In the genomic region with DNA sequence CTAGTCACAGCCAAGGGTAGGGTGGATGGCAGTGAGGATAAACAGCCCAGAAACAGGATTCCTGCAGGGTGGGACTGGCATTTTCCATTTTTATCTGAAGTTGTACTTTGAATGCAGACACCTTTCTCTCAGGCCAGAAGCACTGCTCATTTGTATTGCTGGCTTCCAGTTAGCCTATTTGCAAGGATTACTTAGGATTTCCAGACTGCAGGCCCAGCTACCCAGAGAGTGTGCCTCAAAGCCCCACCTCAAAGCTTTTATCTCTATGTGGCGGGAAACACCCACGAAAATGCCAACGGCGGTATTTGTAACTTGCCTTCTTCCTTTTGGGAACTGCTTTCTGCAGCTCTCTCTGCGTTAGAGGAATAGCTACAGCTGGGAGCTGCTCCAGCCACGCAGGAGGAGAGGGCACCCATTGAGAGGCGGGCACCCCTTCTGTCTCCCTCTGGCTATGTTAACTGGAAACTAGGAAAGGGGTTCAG, we compare ENCODE assay signal across 8 cellular contexts.
DNase-seq lines count a peak whose midpoint lies in the region; ATAC-seq and TF ChIP-seq lines count a peak whose summit lies in the region.

No MANE protein-coding gene starts in this region.

- peak overlapping the region; percentile 66 for H3K4me3 ChIP-seq in fibroblast of pulmonary artery (replicated peaks; ENCODE audit: low read depth, low read length)

- H3K4me1 Mint-ChIP-seq in activated CD4-positive, alpha-beta memory T cell treated with anti-CD3 and anti-CD28 coated beads, Interleukin-2, amount 10 ng/mL, durations not matched to agents 7 days and 5 days, result peaks cover 53% of the 10 kb centered on the region

- TF ChIP-seq CTCF in C4-2B (conservative IDR thresholded peaks at IDR 0.05) (no peak), fibroblast of pulmonary artery (IDR thresholded peaks at IDR 0.05; ENCODE audit: low read length, missing control alignments) (no peak), omental fat pad (IDR thresholded peaks at IDR 0.05) (no peak)

- no peaks in the 10 kb centered on the region for H3K27me3 Mint-ChIP-seq in activated CD4-positive, alpha-beta memory T cell treated with anti-CD3 and anti-CD28 coated beads, Interleukin-2, amount 10 ng/mL, durations not matched to agents 7 days and 5 days

- ATAC-seq in omental fat pad (ENCODE audit: low FRiP score), result peak; percentile 2

- H3K9me3 Mint-ChIP-seq in activated CD4-positive, alpha-beta memory T cell treated with anti-CD3 and anti-CD28 coated beads, Interleukin-2, amount 10 ng/mL, durations not matched to agents 7 days and 5 days, result no peaks in the 10 kb centered on the region

- peak overlapping the region; percentile 98 for H3K27ac Mint-ChIP-seq in activated CD4-positive, alpha-beta memory T cell treated with anti-CD3 and anti-CD28 coated beads, Interleukin-2, amount 10 ng/mL, durations not matched to agents 7 days and 5 days

- POLR2A ChIA-PET in activated CD4-positive, alpha-beta memory T cell treated with anti-CD3 and anti-CD28 coated beads, Interleukin-2, amount 10 ng/mL, durations not matched to agents 7 days and 5 days (lab: Charles Lee), result interaction anchor here (1.0 to 6.2 kb wide), 20 partner anchors 9 to 1702 kb away, joined by 3 to 239 read pairs (median 12); a partner anchor contains a TSS

- peak overlapping the region; percentile 82 for H3K27ac ChIP-seq in C4-2B

- in situ Hi-C loops in KBM-7 (cut with MboI; ENCODE audit: low pct_unique_long_range_greater_than_20kb, low sequenced_read_pairs), result no loop called here

- H3K4me3 Mint-ChIP-seq in activated CD4-positive, alpha-beta memory T cell treated with anti-CD3 and anti-CD28 coated beads, Interleukin-2, amount 10 ng/mL, durations not matched to agents 7 days and 5 days, result peak overlapping the region; percentile 92

- H3K36me3 Mint-ChIP-seq in activated CD4-positive, alpha-beta memory T cell treated with anti-CD3 and anti-CD28 coated beads, Interleukin-2, amount 10 ng/mL, durations not matched to agents 7 days and 5 days (ENCODE audit: low read depth), result peaks cover 24% of the 10 kb centered on the region

- CTCF ChIA-PET in activated CD4-positive, alpha-beta memory T cell treated with anti-CD3 and anti-CD28 coated beads, Interleukin-2, amount 10 ng/mL, durations not matched to agents 7 days and 5 days (lab: Charles Lee), result interaction anchor here (0.7 to 6.5 kb wide), 27 partner anchors 8 to 347 kb away, joined by 3 to 75 read pairs (median 4); a partner anchor contains a TSS

- DNase-seq in HT-29 (ENCODE audit: low spot score), result peak; percentile 70
- peak; percentile 35 for DNase-seq in activated CD4-positive, alpha-beta memory T cell treated with anti-CD3 and anti-CD28 coated beads, Interleukin-2, amount 10 ng/mL, durations not matched to agents 7 days and 5 days
- peak; percentile 72 for DNase-seq in fibroblast of pulmonary artery (ENCODE audit: low read depth)
- DNase-seq in omental fat pad (ENCODE audit: low spot score), result no peak
- no peak for DNase-seq in NCI-H187 (lab: John Stamatoyannopoulos, UW)
- DNase-seq in KBM-7, result no peak
- DNase-seq in iPS-NIHi7 (ENCODE audit: extremely low spot score), result no peak

Comparison
In these comparisons a context has a peak if more than half of its experiments do, and no peak if none do; other contexts are left out.
1. DNase-seq: peak in HT-29 (single experiment), activated CD4-positive, alpha-beta memory T cell treated with anti-CD3 and anti-CD28 coated beads, Interleukin-2, amount 10 ng/mL, durations not matched to agents 7 days and 5 days (single experiment) and fibroblast of pulmonary artery (single experiment); none in omental fat pad (single experiment), NCI-H187 (0 of 2), KBM-7 (single experiment) and iPS-NIHi7 (single experiment).